In genomic region chr1:75797606-75798216, GRCh38 we compare ENCODE assay signal across 22 cellular contexts. TPM values are rescaled to one million over a fixed set of nuclear protein-coding genes. Genes with fewer than 3 reads are reported as not detected.
DNase-seq lines count a peak whose midpoint lies in the region; ATAC-seq and TF ChIP-seq lines count a peak whose summit lies in the region.
"Had no signal": no experiment of that assay in that cellular context is flagged by ENCODE, and none has a peak within 500 bp of the region (broad histone marks: within the 10 kb centered on the region; RNA-seq: fewer than 3 reads in every experiment).

No MANE protein-coding gene starts in this region.

- peaks cover 26% of the 10 kb centered on the region for H4K20me1 ChIP-seq in IMR-90 (ENCODE audit: insufficient read depth, low read length)

- no peaks in the 10 kb centered on the region for H3K4me1 ChIP-seq in IMR-90 (ENCODE audit: control insufficient read depth, insufficient read depth, low read length)
- H3K4me1 ChIP-seq in endodermal cell (ENCODE audit: control insufficient read depth, insufficient read depth, low read length) = no peaks in the 10 kb centered on the region
- H3K4me1 ChIP-seq: breast epithelium, suprapubic skin, uterus had no signal

- H4K91ac ChIP-seq in IMR-90 (ENCODE audit: insufficient read depth, low read depth, low read length) = no peak overlapping the region

- no peak overlapping the region for H3K23ac ChIP-seq in IMR-90 (ENCODE audit: low read depth, low read length)

- no peak for TF ChIP-seq RAD21 in IMR-90 (IDR thresholded peaks at IDR 0.05; ENCODE audit: low read length)

- POLR2A ChIA-PET in IMR-90 (lab: Charles Lee; ENCODE audit: unreplicated experiment) = no interaction called here

- no peaks in the 10 kb centered on the region for H3K4me1 Mint-ChIP-seq in endodermal cell
- H3K4me1 Mint-ChIP-seq in stimulated activated effector memory CD8-positive, alpha-beta T cell treated with anti-CD3 and anti-CD28 coated beads, Interleukin-12 subunit alpha, Interleukin-12 subunit beta, amount 100 ng/mL, for 72 hours = peaks cover 16% of the 10 kb centered on the region

- H3K27ac Mint-ChIP-seq in endodermal cell = peak overlapping the region; percentile 9
- H3K27ac Mint-ChIP-seq in stimulated activated effector memory CD8-positive, alpha-beta T cell treated with anti-CD3 and anti-CD28 coated beads, Interleukin-12 subunit alpha, Interleukin-12 subunit beta, amount 100 ng/mL, for 72 hours = peak overlapping the region; percentile 61
- H3K27ac Mint-ChIP-seq: activated T-cell treated with anti-CD3 and anti-CD28 coated beads, Interleukin-2, amount 50 U/mL, for 72 hours had no signal

- 100% methylated on average over 1 of the region's 13 CpGs; no CpG with 5 or more reads in 1 of the 2 experiments for WGBS in IMR-90 (ENCODE audit: extremely low coverage in 2 of 2, insufficient read length in 1 of 2), 2 experiments
- 94 to 99% methylated on average over 9 to 13 of the region's 13 CpGs for WGBS in endodermal cell (ENCODE audit: insufficient coverage in 1 of 2, insufficient read length in 1 of 2), 2 experiments

- H2BK15ac ChIP-seq in IMR-90 (ENCODE audit: low read depth, low read length) = no peak overlapping the region

- H3K9me3 Mint-ChIP-seq in endodermal cell = no peaks in the 10 kb centered on the region
- H3K9me3 Mint-ChIP-seq in stimulated activated effector memory CD8-positive, alpha-beta T cell treated with anti-CD3 and anti-CD28 coated beads, Interleukin-12 subunit alpha, Interleukin-12 subunit beta, amount 100 ng/mL, for 72 hours = no peaks in the 10 kb centered on the region
- H3K9me3 Mint-ChIP-seq: activated naive CD8-positive, alpha-beta T cell treated with anti-CD3 and anti-CD28 coated beads, Interleukin-2, amount 10 ng/mL, durations not matched to agents 7 days and 5 days; activated T-cell treated with anti-CD3 and anti-CD28 coated beads, Interleukin-2, amount 50 U/mL, for 72 hours; natural killer cell had no signal

- peaks cover 47% of the 10 kb centered on the region for H3K36me3 Mint-ChIP-seq in endodermal cell (ENCODE audit: low read depth)
- H3K36me3 Mint-ChIP-seq in stimulated activated effector memory CD8-positive, alpha-beta T cell treated with anti-CD3 and anti-CD28 coated beads, Interleukin-12 subunit alpha, Interleukin-12 subunit beta, amount 100 ng/mL, for 72 hours = peaks cover 67% of the 10 kb centered on the region

- H3K36me3 ChIP-seq in IMR-90 (ENCODE audit: control insufficient read depth, insufficient read depth, low read length) (peaks cover 33% of the 10 kb centered on the region), endodermal cell (ENCODE audit: control insufficient read depth, insufficient read depth, low read length) (peaks cover 53% of the 10 kb centered on the region)
- H3K36me3 ChIP-seq: uterus had no signal

- H3K9ac ChIP-seq in IMR-90 (ENCODE audit: low read depth, low read length) (no peak overlapping the region), endodermal cell (ENCODE audit: extremely low read depth, low read length, poor library complexity, severe bottlenecking) (no peak overlapping the region)
- H3K9ac ChIP-seq: KMS-11 had no signal

- ATAC-seq in Right ventricle myocardium superior (ENCODE audit: poor library complexity) (peak; percentile 17), IMR-90 (ENCODE audit: low read depth) (no peak), GM19328 (IDR thresholded peaks at IDR 0.05; ENCODE audit: unreplicated experiment) (no peak)
- no peak for ATAC-seq in stimulated activated effector memory CD8-positive, alpha-beta T cell treated with anti-CD3 and anti-CD28 coated beads, Interleukin-12 subunit alpha, Interleukin-12 subunit beta, amount 100 ng/mL, for 72 hours

- H3K79me1 ChIP-seq in IMR-90 (ENCODE audit: low read depth in 1 of 2, low read length in 2 of 2) = peaks cover 0 to 11% of the 10 kb centered on the region in 2 experiments; a peak in 1 of 4 replicates

- no peak overlapping the region for H3K18ac ChIP-seq in IMR-90 (ENCODE audit: low read depth, low read length)

- H3K27me3 Mint-ChIP-seq in endodermal cell (ENCODE audit: insufficient read depth) = no peaks in the 10 kb centered on the region
- H3K27me3 Mint-ChIP-seq: activated naive CD8-positive, alpha-beta T cell treated with anti-CD3 and anti-CD28 coated beads, Interleukin-2, amount 10 ng/mL, durations not matched to agents 7 days and 5 days; CD4-positive, CD25-positive, alpha-beta regulatory T cell had no signal

- H3K4ac ChIP-seq in IMR-90 (ENCODE audit: low read depth, low read length) = no peak overlapping the region

- no peak overlapping the region for H3K27ac ChIP-seq in IMR-90 (ENCODE audit: insufficient read depth, low read length)
- no peak overlapping the region for H3K27ac ChIP-seq in endodermal cell (ENCODE audit: low read depth, low read length)
- H3K27ac ChIP-seq: breast epithelium, KMS-11, suprapubic skin, uterus had no signal

- H3K27me3 ChIP-seq in IMR-90 (ENCODE audit: control insufficient read depth, insufficient read depth, low read length) (no peaks in the 10 kb centered on the region), endodermal cell (ENCODE audit: control insufficient read depth, insufficient read depth, low read length, poor library complexity, severe bottlenecking) (no peaks in the 10 kb centered on the region)
- H3K27me3 ChIP-seq: breast epithelium, suprapubic skin, uterus had no signal

- DNase-seq in Right ventricle myocardium superior = no peak
- DNase-seq in cardiac septum (ENCODE audit: low spot score) = no peak
- no peak for DNase-seq in IMR-90
- no peak for DNase-seq in endodermal cell
- no peak for DNase-seq in stimulated activated effector memory CD8-positive, alpha-beta T cell treated with anti-CD3 and anti-CD28 coated beads, Interleukin-12 subunit alpha, Interleukin-12 subunit beta, amount 100 ng/mL, for 72 hours (ENCODE audit: low spot score in 2 of 2)
- DNase-seq in MV-4-11 (lab: John Stamatoyannopoulos, UW) = no peak
- DNase-seq in T1000 (lab: John Stamatoyannopoulos, UW) = no peak
- DNase-seq: activated CD4-positive, alpha-beta T cell treated with anti-CD3 and anti-CD28 coated beads, Interleukin-2, amount 50 U/mL, for 1 hour; activated naive CD8-positive, alpha-beta T cell treated with anti-CD3 and anti-CD28 coated beads, Interleukin-2, amount 10 ng/mL, durations not matched to agents 7 days and 5 days; activated T-cell treated with anti-CD3 and anti-CD28 coated beads, Interleukin-2, amount 50 U/mL, for 72 hours; CD4-positive, CD25-positive, alpha-beta regulatory T cell; DMS79; foreskin melanocyte; mesenchymal stem cell; natural killer cell; NCI-H1048; NCI-H2029; uterus had no signal

- intact Hi-C loops in Right ventricle myocardium superior (cut with DNase I) = no loop called here
- intact Hi-C loops in cardiac septum (cut with DNase I) = no loop called here
- intact Hi-C loops in IMR-90 (cut with micrococcal nuclease) = loop anchor here (10.0 kb wide), 1 partner anchor 533 kb away; no protein-coding TSS in a partner anchor

- BruUV-seq in IMR-90 (replicated peaks; lab: Mats Ljungman, UMichigan) = no TSS peak

- CTCF ChIA-PET in IMR-90 (lab: Yijun Ruan, JAX) = no interaction called here

- no peak overlapping the region for H4K8ac ChIP-seq in IMR-90 (ENCODE audit: low read depth in 2 of 2, low read length in 2 of 2)

- no peak overlapping the region for H3K4me2 ChIP-seq in IMR-90 (ENCODE audit: low read depth, low read length)
- H3K4me2 ChIP-seq: KMS-11 had no signal

- no peak overlapping the region for H2BK20ac ChIP-seq in IMR-90 (ENCODE audit: low read depth, low read length)

- TF ChIP-seq CTCF in IMR-90 (conservative IDR thresholded peaks at IDR 0.05; ENCODE audit: low read depth, low read length) (no peak), endodermal cell (conservative IDR thresholded peaks at IDR 0.05) (no peak)

- in situ Hi-C loops in IMR-90 (cut with MboI; ENCODE audit: low sequenced_read_pairs) = loop anchor here (10.0 kb wide), 1 partner anchor 277 kb away; the partner anchor contains the start of gene ST6GALNAC3

- no peak for TF ChIP-seq POLR2A in IMR-90 (IDR thresholded peaks at IDR 0.05; ENCODE audit: low read depth, low read length)

- no peak overlapping the region for H3K4me3 Mint-ChIP-seq in endodermal cell
- H3K4me3 Mint-ChIP-seq in stimulated activated effector memory CD8-positive, alpha-beta T cell treated with anti-CD3 and anti-CD28 coated beads, Interleukin-12 subunit alpha, Interleukin-12 subunit beta, amount 100 ng/mL, for 72 hours = no peak overlapping the region
- H3K4me3 Mint-ChIP-seq: activated naive CD8-positive, alpha-beta T cell treated with anti-CD3 and anti-CD28 coated beads, Interleukin-2, amount 10 ng/mL, durations not matched to agents 7 days and 5 days; activated T-cell treated with anti-CD3 and anti-CD28 coated beads, Interleukin-2, amount 50 U/mL, for 72 hours; CD4-positive, CD25-positive, alpha-beta regulatory T cell; natural killer cell had no signal

- no peak overlapping the region for H2BK5ac ChIP-seq in IMR-90 (ENCODE audit: low read depth, low read length, poor library complexity, severe bottlenecking)

- 0 out of 2 replicates have a peak, but pooled peaks cover 2% of the 10 kb centered on the region for H3K9me1 ChIP-seq in IMR-90 (ENCODE audit: insufficient read depth, low read length)

- no peak overlapping the region for H2AK9ac ChIP-seq in IMR-90 (replicated peaks; ENCODE audit: low read depth, low read length, poor library complexity)

- H3K9me3 ChIP-seq in IMR-90 (ENCODE audit: control insufficient read depth, insufficient read depth, low read length) = no peaks in the 10 kb centered on the region
- no peaks in the 10 kb centered on the region for H3K9me3 ChIP-seq in endodermal cell (ENCODE audit: control insufficient read depth, low read length)
- H3K9me3 ChIP-seq: breast epithelium, suprapubic skin, uterus had no signal

- dilution Hi-C loops in IMR-90 (cut with HindIII; ENCODE audit: low sequenced_read_pairs, unreplicated experiment) = no loop called here

- H4K5ac ChIP-seq in IMR-90 (ENCODE audit: low read depth, low read length) = no peak overlapping the region

- H2AFZ ChIP-seq in IMR-90 (replicated peaks; ENCODE audit: low read length, poor library complexity) = no peak overlapping the region

- H3K56ac ChIP-seq in IMR-90 (ENCODE audit: extremely low read depth, insufficient read depth, low read length) = no peak overlapping the region

- H3K4me3 ChIP-seq in IMR-90 (ENCODE audit: insufficient read depth, low read depth, low read length) (no peak overlapping the region), endodermal cell (ENCODE audit: low read length) (no peak overlapping the region)
- H3K4me3 ChIP-seq: breast epithelium, suprapubic skin, uterus had no signal

- H2BK120ac ChIP-seq in IMR-90 (ENCODE audit: low read depth, low read length) = no peak overlapping the region

- no peak overlapping the region for H2AK5ac ChIP-seq in IMR-90 (ENCODE audit: low read depth, low read length)

- H3K14ac ChIP-seq in IMR-90 (replicated peaks; ENCODE audit: low read depth, low read length) = no peak overlapping the region

RNA-seq across cellular contexts. Expression of gene MSH4, which starts 1.0 kb away (rescaled TPM):
- total RNA-seq in Right ventricle myocardium superior = 0.35 TPM
- 0.81 TPM for total RNA-seq in cardiac septum
- total RNA-seq in IMR-90 (2012; rRNA removed) = under 0.01 TPM in 2 replicates
- polyA plus RNA-seq in IMR-90 (2012; rRNA removed) = 0.02 TPM in 1 of 2 replicates, not detected in the other
- polyA plus RNA-seq in IMR-90 (2012; cell fraction: cytosol; rRNA removed) = not detected in 2 replicates
- 0.02 and 0.14 TPM in 2 replicates for polyA plus RNA-seq in IMR-90 (2012; cell fraction: nucleus; rRNA removed; ENCODE audit: low replicate concordance)
- total RNA-seq in endodermal cell = under 1 TPM; 0.13 to 0.46 TPM
- polyA plus RNA-seq in endodermal cell (2013, experiment 1 of 2) = not detected
- polyA plus RNA-seq in endodermal cell (2013, experiment 2 of 2) = not detected
- polyA plus RNA-seq: CD4-positive, CD25-positive, alpha-beta regulatory T cell had no signal

RNA-seq across cellular contexts. Expression of gene RABGGTB, which starts 11.7 kb away (rescaled TPM):
- total RNA-seq in Right ventricle myocardium superior = 59.3 TPM
- total RNA-seq in cardiac septum = 62.1 TPM
- total RNA-seq in IMR-90 (2012; rRNA removed) = 48.2 and 120 TPM in 2 replicates
- 59.6 and 76.0 TPM in 2 replicates for polyA plus RNA-seq in IMR-90 (2012; rRNA removed)
- 3.6 and 8.2 TPM in 2 replicates for polyA plus RNA-seq in IMR-90 (2012; cell fraction: cytosol; rRNA removed)
- polyA plus RNA-seq in IMR-90 (2012; cell fraction: nucleus; rRNA removed; ENCODE audit: low replicate concordance) = 24.3 and 195 TPM in 2 replicates
- total RNA-seq in endodermal cell = 100 to 1,000 TPM; 108 to 113 TPM
- 68.9 TPM for polyA plus RNA-seq in endodermal cell (2013, experiment 1 of 2)
- 72.5 TPM for polyA plus RNA-seq in endodermal cell (2013, experiment 2 of 2)
